ENCODE assay signal across 9 cellular contexts in the genomic region with DNA sequence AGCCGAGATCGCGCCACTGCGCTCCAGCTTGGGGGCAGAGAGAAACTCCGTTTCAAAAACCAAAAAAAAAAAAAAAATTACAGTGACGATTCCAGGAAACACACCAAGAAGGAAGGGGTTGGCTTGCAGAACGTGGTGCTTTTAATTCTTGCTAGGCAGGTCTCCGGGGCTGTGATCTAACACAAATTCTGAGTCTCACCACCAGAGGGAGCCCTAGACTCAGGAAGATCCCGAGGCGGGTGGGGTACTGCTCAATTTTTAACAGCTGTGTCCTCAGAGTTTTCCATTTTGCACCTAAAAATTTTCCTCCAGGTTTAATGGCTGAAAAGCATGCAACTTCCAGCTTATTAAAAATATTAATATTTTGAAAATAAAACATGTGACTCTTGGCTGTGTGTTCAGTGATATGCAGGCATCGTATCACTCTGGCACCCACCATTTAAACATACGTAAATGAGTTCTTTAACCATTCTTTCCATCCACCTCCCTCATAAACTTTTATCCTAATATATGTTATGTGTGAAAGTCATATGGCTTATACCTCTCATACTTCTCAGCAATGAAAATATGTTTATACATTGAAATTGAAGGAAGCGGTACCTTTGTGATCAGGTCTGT. TPM values are rescaled to one million over a fixed set of nuclear protein-coding genes. Genes with fewer than 3 reads are reported as not detected.
DNase-seq lines count a peak whose midpoint lies in the region; ATAC-seq, FAIRE-seq and TF ChIP-seq lines count a peak whose summit lies in the region.
"Had no signal": no experiment of that assay in that cellular context is flagged by ENCODE, and none has a peak within 500 bp of the region (broad histone marks: within the 10 kb centered on the region; RNA-seq: fewer than 3 reads in every experiment).

No MANE protein-coding gene starts in this region.

- no peaks in the 10 kb centered on the region for H3K9me1 ChIP-seq in keratinocyte (ENCODE audit: control insufficient read depth, extremely low read depth, insufficient read depth, low read length)

- peaks cover 4% of the 10 kb centered on the region for H3K4me1 ChIP-seq in CD8-positive, alpha-beta T cell (ENCODE audit: insufficient read depth, low read length)
- H3K4me1 ChIP-seq in mammary epithelial cell (ENCODE audit: insufficient read depth, low read length) (no peaks in the 10 kb centered on the region), keratinocyte (ENCODE audit: control insufficient read depth, extremely low read depth, insufficient read depth, low read length) (no peaks in the 10 kb centered on the region)

- H4K20me1 ChIP-seq in mammary epithelial cell (ENCODE audit: insufficient read depth, low read length) = no peaks in the 10 kb centered on the region
- no peaks in the 10 kb centered on the region for H4K20me1 ChIP-seq in keratinocyte (ENCODE audit: control insufficient read depth, extremely low read depth, insufficient read depth, low read length)

- TF ChIP-seq CTCF in CD8-positive, alpha-beta T cell (IDR thresholded peaks at IDR 0.05) = peak; percentile 88
- TF ChIP-seq CTCF in WTC11 (IDR thresholded peaks at IDR 0.05) (peak; percentile 83), mammary epithelial cell (conservative IDR thresholded peaks at IDR 0.05 in 1 of 2, IDR thresholded peaks at IDR 0.05 in 1 of 2; ENCODE audit: extremely low read depth in 1 of 2, insufficient read depth in 1 of 2, low read depth in 1 of 2, low read length in 2 of 2) (peak; percentile 65 to 77), keratinocyte (optimal IDR thresholded peaks at IDR 0.05 in 1 of 3, IDR thresholded peaks at IDR 0.05 in 1 of 3, conservative IDR thresholded peaks at IDR 0.05 in 1 of 3; ENCODE audit: extremely low read depth in 1 of 3, insufficient read depth in 2 of 3, low read length in 3 of 3) (peak; percentile 70 to 73 (median 73))

- H2AFZ ChIP-seq in mammary epithelial cell (ENCODE audit: low read depth, low read length) (no peak overlapping the region), keratinocyte (ENCODE audit: control insufficient read depth, low read length) (no peak overlapping the region)

- peaks cover 6% of the 10 kb centered on the region for H3K4me1 Mint-ChIP-seq in CD8-positive, alpha-beta T cell (ENCODE audit: low read depth)
- H3K4me1 Mint-ChIP-seq in WTC11 = no peaks in the 10 kb centered on the region

- H3K4me3 ChIP-seq in CD8-positive, alpha-beta T cell (ENCODE audit: low read depth, low read length) = no peak overlapping the region
- H3K4me3 ChIP-seq in mammary epithelial cell (replicated peaks in 1 of 3; ENCODE audit: insufficient read depth in 1 of 3, low read depth in 2 of 3, low read length in 3 of 3) = no peak overlapping the region
- H3K4me3 ChIP-seq in keratinocyte (ENCODE audit: control insufficient read depth in 2 of 3, extremely low read depth in 1 of 3, insufficient read depth in 2 of 3, low read depth in 1 of 3, low read length in 3 of 3) = no peak overlapping the region

- no TSS peak for BruUV-seq in mammary epithelial cell (replicated peaks; lab: Mats Ljungman, UMichigan)

- in situ Hi-C loops in mammary epithelial cell (cut with MboI; ENCODE audit: low sequenced_read_pairs in 2 of 2) = loop anchor here in 1 of 2 donors (5.0 kb wide), 1 partner anchor 37 kb away; no protein-coding TSS in a partner anchor

- H3K27me3 Mint-ChIP-seq in CD8-positive, alpha-beta T cell (ENCODE audit: low read depth) = no peaks in the 10 kb centered on the region
- peaks cover 6% of the 10 kb centered on the region for H3K27me3 Mint-ChIP-seq in WTC11 (ENCODE audit: low read depth)
- H3K27me3 Mint-ChIP-seq: IgD-negative memory B cell had no signal

- H3K9me3 Mint-ChIP-seq in CD8-positive, alpha-beta T cell = peaks cover 13% of the 10 kb centered on the region
- peaks cover 31% of the 10 kb centered on the region for H3K9me3 Mint-ChIP-seq in WTC11

- peak; percentile 63 to 85 (median 76) for DNase-seq in CD8-positive, alpha-beta T cell
- DNase-seq in NCI-H2107 (lab: John Stamatoyannopoulos, UW) = peak; percentile 56
- DNase-seq in WTC11 (ENCODE audit: low spot score) = peak; percentile 75
- peak; percentile 40 for DNase-seq in mammary epithelial cell
- peak; percentile 13 for DNase-seq in keratinocyte (ENCODE audit: low read depth, low spot score)
- DNase-seq in stimulated activated CD4-positive, alpha-beta T cell treated with anti-CD3 and anti-CD28 coated beads, Interleukin-2, amount 100 ng/mL, for 24 hours = peak; percentile 69 to 80

- no peaks in the 10 kb centered on the region for H3K79me2 ChIP-seq in mammary epithelial cell (ENCODE audit: insufficient read depth, low read length)
- no peaks in the 10 kb centered on the region for H3K79me2 ChIP-seq in keratinocyte (ENCODE audit: control insufficient read depth, insufficient read depth, low read length)

- H3K4me2 ChIP-seq in mammary epithelial cell (ENCODE audit: insufficient read depth, low read depth, low read length) (peak overlapping the region; percentile 40), keratinocyte (ENCODE audit: control insufficient read depth, extremely low read depth, insufficient read depth, low read depth, low read length) (no peak overlapping the region)

- H3K9ac ChIP-seq in mammary epithelial cell (ENCODE audit: insufficient read depth, low read length) = no peak overlapping the region
- no peak overlapping the region for H3K9ac ChIP-seq in keratinocyte (ENCODE audit: control insufficient read depth, extremely low read depth, insufficient read depth, low read length)

- H3K27ac ChIP-seq in CD8-positive, alpha-beta T cell (ENCODE audit: low read depth, low read length) = no peak overlapping the region
- H3K27ac ChIP-seq in mammary epithelial cell (ENCODE audit: insufficient read depth, low read depth, low read length) (no peak overlapping the region), keratinocyte (ENCODE audit: control insufficient read depth, insufficient read depth, low read length) (no peak overlapping the region)

- POLR2A ChIA-PET in CD8-positive, alpha-beta T cell (lab: Charles Lee) = interaction anchor here (0.7 to 1.9 kb wide), 5 partner anchors 9 to 190 kb away, joined by 3 to 10 read pairs (median 3); a partner anchor contains a TSS
- POLR2A ChIA-PET in WTC11 (lab: Charles Lee) = interaction anchor here (0.7 kb wide), 2 partner anchors 37 to 1470 kb away, joined by 3 to 4 read pairs; no protein-coding TSS in a partner anchor

- CTCF ChIA-PET in CD8-positive, alpha-beta T cell (lab: Charles Lee) = interaction anchor here (0.6 to 9.1 kb wide), 49 partner anchors 8 to 477 kb away, joined by 3 to 192 read pairs (median 4); a partner anchor contains a TSS
- CTCF ChIA-PET in WTC11 (lab: Charles Lee) = interaction anchor here (0.5 to 5.7 kb wide), 30 partner anchors 10 to 1001 kb away, joined by 3 to 71 read pairs (median 4); a partner anchor contains a TSS
- CTCF ChIA-PET in mammary epithelial cell (lab: Charles Lee; ENCODE audit: low non-redundant PET) = interaction anchor here (0.5 to 0.6 kb wide), 2 partner anchors 37 to 317 kb away, joined by 3 to 4 read pairs; no protein-coding TSS in a partner anchor

- no peak overlapping the region for H3K27ac Mint-ChIP-seq in CD8-positive, alpha-beta T cell
- H3K27ac Mint-ChIP-seq in WTC11 = no peak overlapping the region

- no peaks in the 10 kb centered on the region for H3K27me3 ChIP-seq in CD8-positive, alpha-beta T cell (ENCODE audit: insufficient read depth, low read length)
- H3K27me3 ChIP-seq in mammary epithelial cell (ENCODE audit: insufficient read depth, low read length) (no peaks in the 10 kb centered on the region), keratinocyte (ENCODE audit: control insufficient read depth, extremely low read depth, insufficient read depth, low read length) (no peaks in the 10 kb centered on the region)

- intact Hi-C loops in CD8-positive, alpha-beta T cell (cut with DNase I, micrococcal nuclease) = loop anchor here (1.0 kb wide), 3 partner anchors 35 to 444 kb away; no protein-coding TSS in a partner anchor
- intact Hi-C loops in mammary epithelial cell (cut with micrococcal nuclease) = loop anchor here (1.0 to 2.0 kb wide), 2 partner anchors 35 to 134 kb away; no protein-coding TSS in a partner anchor

- dilution Hi-C loops in mammary epithelial cell (cut with HindIII; ENCODE audit: low sequenced_read_pairs) (no loop called here), keratinocyte (cut with MboI; ENCODE audit: extremely low pct_ligation_motif_present, low sequenced_read_pairs) (no loop called here)

- no peak for FAIRE-seq in keratinocyte (lab: Jason Lieb, UNC)

- peaks cover 2% of the 10 kb centered on the region for H3K36me3 Mint-ChIP-seq in CD8-positive, alpha-beta T cell
- peaks cover 11% of the 10 kb centered on the region for H3K36me3 Mint-ChIP-seq in WTC11

- H3K36me3 ChIP-seq in CD8-positive, alpha-beta T cell (ENCODE audit: insufficient read depth, low read length) = no peaks in the 10 kb centered on the region
- no peaks in the 10 kb centered on the region for H3K36me3 ChIP-seq in mammary epithelial cell (ENCODE audit: insufficient read depth, low read length)
- no peaks in the 10 kb centered on the region for H3K36me3 ChIP-seq in keratinocyte (ENCODE audit: control insufficient read depth in 2 of 2, extremely low read depth in 1 of 2, insufficient read depth in 2 of 2, low read length in 2 of 2)

- H3K9me3 ChIP-seq in CD8-positive, alpha-beta T cell (ENCODE audit: low read length) = peaks cover 7% of the 10 kb centered on the region
- H3K9me3 ChIP-seq in mammary epithelial cell (replicated peaks; ENCODE audit: insufficient read depth, low read length) (peaks cover 9% of the 10 kb centered on the region), keratinocyte (ENCODE audit: control insufficient read depth, low read depth, low read length) (peaks cover 8% of the 10 kb centered on the region)

- 32% methylated on average over 8 of the region's 13 CpGs for WGBS in mammary epithelial cell (ENCODE audit: low coverage, missing lambda C conversion rate)

- H3K4me3 Mint-ChIP-seq in CD8-positive, alpha-beta T cell = no peak overlapping the region
- no peak overlapping the region for H3K4me3 Mint-ChIP-seq in WTC11
- H3K4me3 Mint-ChIP-seq: IgD-negative memory B cell had no signal

- peak; percentile 95 for ATAC-seq in CD8-positive, alpha-beta T cell
- ATAC-seq in GM21825 (IDR thresholded peaks at IDR 0.05; ENCODE audit: unreplicated experiment) (peak; percentile 67), WTC11 (peak; percentile 76), GM21528 (IDR thresholded peaks at IDR 0.05; ENCODE audit: low FRiP score, unreplicated experiment) (no peak)

RNA-seq across cellular contexts. Expression of a gene that starts 26.5 kb away (rescaled TPM):
- total RNA-seq in CD8-positive, alpha-beta T cell = 10 to 100 TPM; 78.4 to 81.2 TPM
- 31.2 to 38.3 TPM (median 33.5 TPM) in 3 replicates for total RNA-seq in WTC11 (2021)
- total RNA-seq in mammary epithelial cell = 10 to 100 TPM; 29.5 to 41.9 TPM
- 20.1 TPM for polyA plus RNA-seq in mammary epithelial cell
- polyA minus RNA-seq in mammary epithelial cell = 19.3 TPM
- polyA plus RNA-seq in keratinocyte = 27.0 to 34.6 TPM (median 30.6 TPM) in 3 replicates
- 141 TPM for polyA plus RNA-seq in keratinocyte (2011; ENCODE audit: low read depth)
- polyA plus RNA-seq in keratinocyte (2011; cell fraction: cytosol; rRNA removed) = 28.0 and 42.1 TPM in 2 replicates
- 34.8 and 41.7 TPM in 2 replicates for polyA plus RNA-seq in keratinocyte (2011; cell fraction: nucleus; rRNA removed)
- polyA plus RNA-seq in keratinocyte (2012; ENCODE audit: low replicate concordance) = 29.9 and 36.0 TPM in 2 replicates
- 13.9 to 23.4 TPM (median 20.4 TPM) in 3 replicates for polyA minus RNA-seq in keratinocyte
- polyA minus RNA-seq in keratinocyte (2011; cell fraction: cytosol; rRNA and poly(A)+ RNA removed) = 23.8 TPM
- 20.4 and 21.5 TPM in 2 replicates for polyA minus RNA-seq in keratinocyte (2011; cell fraction: nucleus; rRNA and poly(A)+ RNA removed)

Comparison
In these comparisons a context has a peak if more than half of its experiments do, and no peak if none do; other contexts are left out.
1. DNase-seq: peak in every context shown above with its lines; median percentile 76 in CD8-positive, alpha-beta T cell; 75 in WTC11; 74 in stimulated activated CD4-positive, alpha-beta T cell treated with anti-CD3 and anti-CD28 coated beads, Interleukin-2, amount 100 ng/mL, for 24 hours; 56 in NCI-H2107; 40 in mammary epithelial cell; 13 in keratinocyte.